ENCODE assay signal across 8 cellular contexts in genomic region chr2:30226144-30227032, GRCh38. TPM values are rescaled to one million over a fixed set of nuclear protein-coding genes. Genes with fewer than 3 reads are reported as not detected.
DNase-seq lines count a peak whose midpoint lies in the region; ATAC-seq and TF ChIP-seq lines count a peak whose summit lies in the region.

No MANE protein-coding gene starts in this region.

- peaks cover 44 to 85% (median 81%) of the 10 kb centered on the region in 4 donors for H3K4me1 Mint-ChIP-seq in naive thymus-derived CD8-positive, alpha-beta T cell

- no peaks in the 10 kb centered on the region for H3K36me3 ChIP-seq in adipocyte (ENCODE audit: control insufficient read depth, insufficient read depth, low read length, severe bottlenecking)

- no peaks in the 10 kb centered on the region for H3K27me3 Mint-ChIP-seq in naive thymus-derived CD8-positive, alpha-beta T cell

- H3K36me3 Mint-ChIP-seq in naive thymus-derived CD8-positive, alpha-beta T cell, result no peaks in the 10 kb centered on the region

- H3K4me3 ChIP-seq in AG10803 (ENCODE audit: low read length), result no peak overlapping the region
- no peak overlapping the region for H3K4me3 ChIP-seq in adipocyte (ENCODE audit: low read length)

- H3K9ac ChIP-seq in adipocyte (ENCODE audit: low read length), result peak overlapping the region; percentile 56

- peak; percentile 30 for ATAC-seq in GM21360 (IDR thresholded peaks at IDR 0.05; ENCODE audit: unreplicated experiment)
- ATAC-seq in naive thymus-derived CD8-positive, alpha-beta T cell, result peak in 1 of 2 donors; percentile 9

- POLR2A ChIA-PET in naive thymus-derived CD8-positive, alpha-beta T cell (lab: Charles Lee), result interaction anchor here (0.6 to 15.8 kb wide), 14 partner anchors 6 to 471 kb away, joined by 3 to 323 read pairs (median 5); partner anchors contain the start of genes LBH and YPEL5

- H3K4me3 Mint-ChIP-seq in naive thymus-derived CD8-positive, alpha-beta T cell, result peak overlapping the region; percentile 89 to 99 (median 95)

- DNase-seq in AG10803 (ENCODE audit: low read depth) (peak; percentile 56), adipocyte (ENCODE audit: low read depth) (peak; percentile 28), iPS-NIHi7 (ENCODE audit: extremely low spot score) (no peak), HT-29 (ENCODE audit: low spot score) (no peak), NCI-H748 treated with DMSO at 0.1 percent for 48 hours (lab: John Stamatoyannopoulos, UW) (no peak)
- DNase-seq in naive thymus-derived CD8-positive, alpha-beta T cell, result peak in 3 of 10 donors; percentile 62 to 64 (median 63)
- no peak for DNase-seq in effector CD4-positive, alpha-beta T cell

- peak overlapping the region; percentile 97 to 100 (median 99) for H3K27ac Mint-ChIP-seq in naive thymus-derived CD8-positive, alpha-beta T cell

- H3K9me3 Mint-ChIP-seq in naive thymus-derived CD8-positive, alpha-beta T cell, result no peaks in the 10 kb centered on the region

- TF ChIP-seq CTCF in AG10803 (conservative IDR thresholded peaks at IDR 0.05; ENCODE audit: low read length), result no peak

- peaks cover 19% of the 10 kb centered on the region for H3K4me1 ChIP-seq in adipocyte (ENCODE audit: control insufficient read depth, insufficient read depth, low read length)

- H3K27me3 ChIP-seq in adipocyte (replicated peaks; ENCODE audit: control insufficient read depth, insufficient read depth, low read length), result peaks cover 12% of the 10 kb centered on the region

- H3K9me3 ChIP-seq in adipocyte (ENCODE audit: control insufficient read depth, low read length), result no peaks in the 10 kb centered on the region

RNA-seq across cellular contexts. Expression of gene LBH, which starts 4.9 kb away (rescaled TPM):
- total RNA-seq in naive thymus-derived CD8-positive, alpha-beta T cell, result 100 to 1,000 TPM; 537 to 573 TPM
- 100 to 1,000 TPM; 243 to 356 (median 307) TPM for polyA plus RNA-seq in naive thymus-derived CD8-positive, alpha-beta T cell
- total RNA-seq in HT-29 (2014; rRNA removed; shearing (Covaris generic)), result 0.10 and 0.42 TPM in 2 replicates

Comparison
In these comparisons a context has a peak if more than half of its experiments do, and no peak if none do; other contexts are left out.
1. DNase-seq: peak in AG10803 (single experiment) and adipocyte (single experiment); none in iPS-NIHi7 (single experiment), effector CD4-positive, alpha-beta T cell (single experiment), HT-29 (single experiment) and NCI-H748 treated with DMSO at 0.1 percent for 48 hours (single experiment).
2. RNA of gene LBH, which starts 4.9 kb away (total RNA-seq): 537 to 573 TPM in naive thymus-derived CD8-positive, alpha-beta T cell; 0.10 to 0.42 TPM in HT-29; every median in the first group is over 100 times any median in the second.